ENCODE assay signal across 30 cellular contexts in the genomic region with DNA sequence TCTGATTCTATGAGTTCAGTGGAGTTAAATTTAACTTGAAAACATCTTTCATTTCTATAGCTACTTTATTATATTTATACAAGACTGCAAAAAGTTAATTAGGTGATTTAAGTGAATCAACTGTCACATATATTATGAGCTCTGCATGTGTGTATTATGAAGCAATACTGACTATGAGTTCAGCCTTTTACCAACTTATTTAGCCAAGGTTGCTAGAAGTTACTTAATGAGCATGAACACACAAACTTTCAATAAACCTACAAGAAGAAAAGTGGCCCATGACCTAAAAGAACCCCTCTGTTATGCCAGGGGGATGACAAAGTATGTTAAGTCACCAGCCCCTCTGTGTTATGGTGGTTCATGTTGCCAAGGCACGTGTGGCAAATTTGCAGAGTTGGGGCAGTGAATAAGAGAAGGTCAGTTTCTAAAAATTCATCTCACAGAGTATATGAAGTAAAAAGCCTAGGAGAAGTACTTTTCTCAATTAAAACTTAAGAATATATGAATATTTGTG.
A peak's percentile ranks its signal among the peaks of the same experiment; 100 is the strongest.
DNase-seq lines count a peak whose midpoint lies in the region; ATAC-seq and TF ChIP-seq lines count a peak whose summit lies in the region.
"Had no signal": no experiment of that assay in that cellular context is flagged by ENCODE, and none has a peak within 500 bp of the region (broad histone marks: within the 10 kb centered on the region; RNA-seq: fewer than 3 reads in every experiment).

No MANE protein-coding gene starts in this region.

- H3K27me3 ChIP-seq in BLaER1 treated with 17β-estradiol and CSF1 and Interleukin-3, amounts not matched to agents 10 nM and 100 nM: no peaks in the 10 kb centered on the region
- H3K27me3 ChIP-seq in Caco-2 (replicated peaks; ENCODE audit: control insufficient read depth, insufficient read depth, low read length): no peaks in the 10 kb centered on the region
- H3K27me3 ChIP-seq: cardiac muscle cell, upper lobe of left lung had no signal

- H3K4me3 ChIP-seq in BLaER1 treated with 17β-estradiol and CSF1 and Interleukin-3, amounts not matched to agents 10 nM and 100 nM: no peak overlapping the region
- H3K4me3 ChIP-seq in Caco-2 (ENCODE audit: low read depth, low read length): no peak overlapping the region
- H3K4me3 ChIP-seq: cardiac muscle cell, GM23338, lung, upper lobe of left lung had no signal

- BruUV-seq in Caco-2 (replicated peaks; lab: Mats Ljungman, UMichigan): no TSS peak

- H3K9me3 Mint-ChIP-seq in memory B cell (peaks cover 6% of the 10 kb centered on the region), Caco-2 (ENCODE audit: unreplicated experiment) (no peaks in the 10 kb centered on the region)
- H3K9me3 Mint-ChIP-seq: activated CD4-positive, alpha-beta memory T cell treated with anti-CD3 and anti-CD28 coated beads for 36 hours; GM23338 had no signal

- no peaks in the 10 kb centered on the region for H4K20me1 ChIP-seq in BLaER1 treated with 17β-estradiol and CSF1 and Interleukin-3, amounts not matched to agents 10 nM and 100 nM

- CTCF ChIA-PET in Caco-2 (lab: Charles Lee): no interaction called here

- DNase-seq in MV-4-11 (lab: John Stamatoyannopoulos, UW) (peak; percentile 46), SKM-1 (lab: John Stamatoyannopoulos, UW; ENCODE audit: unreplicated experiment) (peak; percentile 30), memory B cell (ENCODE audit: low spot score in 2 of 2) (no peak), Caco-2 (no peak), omental fat pad (ENCODE audit: low spot score) (no peak), cerebellar cortex (ENCODE audit: low spot score) (no peak)
- DNase-seq: ACHN; activated CD4-positive, alpha-beta memory T cell treated with anti-CD3 and anti-CD28 coated beads for 36 hours; activated CD8-positive, alpha-beta memory T cell treated with anti-CD3 and anti-CD28 coated beads, Interleukin-2, amount 50 U/mL, for 4 hours; aorta; DND-41; foreskin melanocyte; NCI-H1436; NCI-H2081 treated with DMSO at 0.1 percent for 48 hours; NCI-H774; nephron progenitor cell; PC-3; right cardiac atrium; stimulated activated CD4-positive, alpha-beta T cell treated with anti-CD3 and anti-CD28 coated beads, Interleukin-2, amount 100 ng/mL, for 48 hours; substantia nigra; upper lobe of left lung had no signal

- H3K4me2 ChIP-seq in BLaER1 treated with 17β-estradiol and CSF1 and Interleukin-3, amounts not matched to agents 10 nM and 100 nM: peak overlapping the region in 6 of 11 experiments; percentile 26 to 89 (median 78); a peak in 8 of 22 replicates
- H3K4me2 ChIP-seq: GM23338 had no signal

- POLR2A ChIA-PET in Caco-2 (lab: Charles Lee): no interaction called here

- H3K36me3 Mint-ChIP-seq in memory B cell: peaks cover 2% of the 10 kb centered on the region
- H3K36me3 Mint-ChIP-seq in Caco-2 (ENCODE audit: insufficient read depth, unreplicated experiment): no peaks in the 10 kb centered on the region
- H3K36me3 Mint-ChIP-seq: activated CD4-positive, alpha-beta memory T cell treated with anti-CD3 and anti-CD28 coated beads for 36 hours; activated naive CD4-positive, alpha-beta T cell treated with anti-CD3 and anti-CD28 coated beads, Interleukin-2, amount 50 U/mL, for 24 hours had no signal

- H3K9me3 ChIP-seq in BLaER1 treated with 17β-estradiol and CSF1 and Interleukin-3, amounts not matched to agents 10 nM and 100 nM (replicated peaks in 1 of 11): peaks cover 0 to 5% (median 0%) of the 10 kb centered on the region in 11 experiments; a peak in 3 of 22 replicates
- H3K9me3 ChIP-seq in Caco-2: no peaks in the 10 kb centered on the region
- H3K9me3 ChIP-seq: upper lobe of left lung had no signal

- H3K4me1 Mint-ChIP-seq in memory B cell: peaks cover 38% of the 10 kb centered on the region
- no peaks in the 10 kb centered on the region for H3K4me1 Mint-ChIP-seq in Caco-2 (ENCODE audit: low read depth, unreplicated experiment)
- H3K4me1 Mint-ChIP-seq: activated naive CD4-positive, alpha-beta T cell treated with anti-CD3 and anti-CD28 coated beads, Interleukin-2, amount 50 U/mL, for 24 hours; nephron progenitor cell had no signal

- no peaks in the 10 kb centered on the region for H3K36me3 ChIP-seq in BLaER1 treated with 17β-estradiol and CSF1 and Interleukin-3, amounts not matched to agents 10 nM and 100 nM
- no peaks in the 10 kb centered on the region for H3K36me3 ChIP-seq in Caco-2 (ENCODE audit: control insufficient read depth, insufficient read depth, low read length)
- H3K36me3 ChIP-seq: cardiac muscle cell, upper lobe of left lung had no signal

- H3K27ac Mint-ChIP-seq in memory B cell: peak overlapping the region; percentile 97
- H3K27ac Mint-ChIP-seq in Caco-2 (ENCODE audit: unreplicated experiment): no peak overlapping the region
- H3K27ac Mint-ChIP-seq: activated CD4-positive, alpha-beta memory T cell treated with anti-CD3 and anti-CD28 coated beads for 36 hours; activated naive CD4-positive, alpha-beta T cell treated with anti-CD3 and anti-CD28 coated beads, Interleukin-2, amount 50 U/mL, for 24 hours; GM23338; nephron progenitor cell had no signal

- no peak for TF ChIP-seq CTCF in Caco-2 (IDR thresholded peaks at IDR 0.05; ENCODE audit: insufficient read depth in 1 of 2, low read depth in 1 of 2, low read length in 1 of 2, severe bottlenecking in 1 of 2, unreplicated experiment in 1 of 2)
- TF ChIP-seq CTCF in omental fat pad (IDR thresholded peaks at IDR 0.05): no peak

- intact Hi-C loops in Caco-2 (cut with micrococcal nuclease; ENCODE audit: unreplicated experiment): no loop called here

- peak overlapping the region in 9 of 11 experiments; percentile 83 to 99 (median 96); a peak in 16 of 22 replicates for H3K27ac ChIP-seq in BLaER1 treated with 17β-estradiol and CSF1 and Interleukin-3, amounts not matched to agents 10 nM and 100 nM
- H3K27ac ChIP-seq: C4-2B, cardiac muscle cell, upper lobe of left lung had no signal

- ATAC-seq in memory B cell (ENCODE audit: low read depth) (no peak), GM18870 (IDR thresholded peaks at IDR 0.05; ENCODE audit: unreplicated experiment) (no peak), omental fat pad (ENCODE audit: low FRiP score) (no peak)
- ATAC-seq: esophagus mucosa, GM23338, PC-3, right cardiac atrium, Right ventricle myocardium inferior had no signal

- H3K4me3 Mint-ChIP-seq in memory B cell: no peak overlapping the region
- H3K4me3 Mint-ChIP-seq in Caco-2 (ENCODE audit: unreplicated experiment): no peak overlapping the region
- H3K4me3 Mint-ChIP-seq: activated CD4-positive, alpha-beta memory T cell treated with anti-CD3 and anti-CD28 coated beads for 36 hours; activated naive CD4-positive, alpha-beta T cell treated with anti-CD3 and anti-CD28 coated beads, Interleukin-2, amount 50 U/mL, for 24 hours; GM23338; nephron progenitor cell had no signal

- H3K27me3 Mint-ChIP-seq in memory B cell (no peaks in the 10 kb centered on the region), Caco-2 (ENCODE audit: insufficient read depth, unreplicated experiment) (no peaks in the 10 kb centered on the region)
- H3K27me3 Mint-ChIP-seq: activated CD4-positive, alpha-beta memory T cell treated with anti-CD3 and anti-CD28 coated beads for 36 hours had no signal

- H3K4me1 ChIP-seq in BLaER1 treated with 17β-estradiol and CSF1 and Interleukin-3, amounts not matched to agents 10 nM and 100 nM: peaks cover 20 to 75% (median 52%) of the 10 kb centered on the region in 10 experiments
- H3K4me1 ChIP-seq in Caco-2: no peaks in the 10 kb centered on the region

- H3K9ac ChIP-seq in BLaER1 treated with 17β-estradiol and CSF1 and Interleukin-3, amounts not matched to agents 10 nM and 100 nM: peak overlapping the region in 4 of 11 experiments; percentile 28 to 80 (median 36); a peak in 3 of 22 replicates

Comparison
In these comparisons a context has a peak if more than half of its experiments do, and no peak if none do; other contexts are left out.
1. DNase-seq: peak in MV-4-11 (single experiment) and SKM-1 (single experiment); none in memory B cell (0 of 2), Caco-2 (0 of 2), omental fat pad (single experiment) and cerebellar cortex (single experiment).